1 cellular context compared by ENCODE assay signal in genomic region chr16:30922420-30922959, GRCh38.
TF ChIP-seq lines count a peak whose summit lies in the region.

No MANE protein-coding gene starts in this region.

TF ChIP-seq in K562, 482 proteins besides CTCF, POLR2A, EP300 and RAD21 (continued from another document):
- TF ChIP-seq E2F4 (CRISPR knock-in tag; IDR thresholded peaks at IDR 0.05; ENCODE audit: low read depth), result no peak; the same call in 1 of the 2 replicates
